1 cellular context compared by ENCODE assay signal in genomic region chr10:70475661-70476060, GRCh38.
TF ChIP-seq lines count a peak whose summit lies in the region.

No MANE protein-coding gene starts in this region.

TF ChIP-seq in IMR-90, 13 proteins besides CTCF, POLR2A, EP300 and RAD21:
- TF ChIP-seq, protein P1, sequence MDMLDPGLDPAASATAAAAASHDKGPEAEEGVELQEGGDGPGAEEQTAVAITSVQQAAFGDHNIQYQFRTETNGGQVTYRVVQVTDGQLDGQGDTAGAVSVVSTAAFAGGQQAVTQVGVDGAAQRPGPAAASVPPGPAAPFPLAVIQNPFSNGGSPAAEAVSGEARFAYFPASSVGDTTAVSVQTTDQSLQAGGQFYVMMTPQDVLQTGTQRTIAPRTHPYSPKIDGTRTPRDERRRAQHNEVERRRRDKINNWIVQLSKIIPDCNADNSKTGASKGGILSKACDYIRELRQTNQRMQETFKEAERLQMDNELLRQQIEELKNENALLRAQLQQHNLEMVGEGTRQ (IDR thresholded peaks at IDR 0.05; ENCODE audit: low read depth, low read length), result no peak
- TF ChIP-seq CEBPB (IDR thresholded peaks at IDR 0.05; ENCODE audit: low read depth, low read length), result no peak
- no peak for TF ChIP-seq MAZ (IDR thresholded peaks at IDR 0.05; ENCODE audit: borderline replicate concordance, low read depth, low read length)
- no peak for TF ChIP-seq FOS (IDR thresholded peaks at IDR 0.05; ENCODE audit: low read depth, low read length)
- no peak for TF ChIP-seq RFX5 (IDR thresholded peaks at IDR 0.05; ENCODE audit: low read depth, low read length)
- no peak for TF ChIP-seq RCOR1 (IDR thresholded peaks at IDR 0.05; ENCODE audit: insufficient replicate concordance, low read length)
- no peak for TF ChIP-seq MXI1 (IDR thresholded peaks at IDR 0.05; ENCODE audit: borderline replicate concordance, low read depth, low read length)
- TF ChIP-seq NFE2L2 (IDR thresholded peaks at IDR 0.05; ENCODE audit: low read depth, low read length), result no peak
- TF ChIP-seq CHD1 (IDR thresholded peaks at IDR 0.05; ENCODE audit: low read depth, low read length), result no peak
- TF ChIP-seq MAFK (IDR thresholded peaks at IDR 0.05; ENCODE audit: low read depth, low read length), result no peak
- TF ChIP-seq SMC3 (IDR thresholded peaks at IDR 0.05; ENCODE audit: low read depth, low read length), result no peak
- TF ChIP-seq, protein P2, sequence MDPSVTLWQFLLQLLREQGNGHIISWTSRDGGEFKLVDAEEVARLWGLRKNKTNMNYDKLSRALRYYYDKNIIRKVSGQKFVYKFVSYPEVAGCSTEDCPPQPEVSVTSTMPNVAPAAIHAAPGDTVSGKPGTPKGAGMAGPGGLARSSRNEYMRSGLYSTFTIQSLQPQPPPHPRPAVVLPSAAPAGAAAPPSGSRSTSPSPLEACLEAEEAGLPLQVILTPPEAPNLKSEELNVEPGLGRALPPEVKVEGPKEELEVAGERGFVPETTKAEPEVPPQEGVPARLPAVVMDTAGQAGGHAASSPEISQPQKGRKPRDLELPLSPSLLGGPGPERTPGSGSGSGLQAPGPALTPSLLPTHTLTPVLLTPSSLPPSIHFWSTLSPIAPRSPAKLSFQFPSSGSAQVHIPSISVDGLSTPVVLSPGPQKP (IDR thresholded peaks at IDR 0.05; ENCODE audit: borderline replicate concordance, low read depth, low read length), result no peak
- TF ChIP-seq BHLHE40 (IDR thresholded peaks at IDR 0.05; ENCODE audit: low read depth, low read length), result no peak
